In the genomic region with DNA sequence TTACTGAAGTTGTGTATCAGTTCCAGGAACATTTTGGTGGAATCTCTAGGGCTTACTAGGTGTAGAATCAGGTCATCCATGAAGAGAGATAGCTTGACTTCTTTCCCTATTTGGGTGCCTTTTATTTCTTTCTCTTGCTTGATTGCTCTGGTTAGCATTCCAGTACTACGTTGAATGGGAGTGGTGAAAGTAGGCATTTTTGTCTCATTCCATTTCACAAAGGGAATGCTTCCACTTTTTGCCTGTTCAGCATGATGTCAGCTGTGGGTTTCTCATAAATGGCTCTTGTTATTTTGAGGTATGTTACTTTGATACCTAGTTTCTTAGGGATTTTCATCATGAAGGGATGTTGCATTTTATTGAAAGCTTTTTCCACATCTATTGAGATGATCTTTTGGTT, we compare ENCODE assay signal across 21 cellular contexts.
"Had no signal": no experiment of that assay in that cellular context is flagged by ENCODE, and none has a peak within 500 bp of the region (broad histone marks: within the 10 kb centered on the region; RNA-seq: fewer than 3 reads in every experiment).

No MANE protein-coding gene starts in this region.

- H3K4me1 ChIP-seq: colonic mucosa, parathyroid adenoma, suprapubic skin, upper lobe of left lung had no signal

- DNase-seq: activated B cell treated with CpG ODN at 0.5 μM for 24 hours; activated CD4-positive, alpha-beta memory T cell treated with anti-CD3 and anti-CD28 coated beads, Interleukin-2, amount 10 ng/mL, durations not matched to agents 7 days and 5 days; activated CD4-positive, alpha-beta T cell treated with anti-CD3 and anti-CD28 coated beads for 48 hours; activated CD8-positive, alpha-beta memory T cell treated with anti-CD3 and anti-CD28 coated beads, Interleukin-2, amount 10 ng/mL, durations not matched to agents 7 days and 5 days; activated naive CD4-positive, alpha-beta T cell treated with Interleukin-2 at 50 U/mL for 16 hours; activated naive CD8-positive, alpha-beta T cell treated with anti-CD3 and anti-CD28 coated beads, Interleukin-2, amount 10 ng/mL, durations not matched to agents 7 days and 5 days; amygdala; brain microvascular endothelial cell; central memory CD4-positive, alpha-beta T cell; colonic mucosa; erythroblast; heart right ventricle; sigmoid colon; SK-N-SH; upper lobe of left lung had no signal

- H3K4me2 ChIP-seq: SK-N-SH had no signal

- H3K4me3 ChIP-seq: colonic mucosa, gastroesophageal sphincter, heart right ventricle, lung, sigmoid colon, suprapubic skin, upper lobe of left lung had no signal

- H3K9me3 ChIP-seq: colonic mucosa, gastroesophageal sphincter, sigmoid colon, SK-N-SH, suprapubic skin, upper lobe of left lung had no signal

- H3K79me2 ChIP-seq: parathyroid adenoma had no signal

- H2AFZ ChIP-seq: parathyroid adenoma had no signal

- ATAC-seq: activated CD8-positive, alpha-beta memory T cell treated with anti-CD3 and anti-CD28 coated beads, Interleukin-2, amount 10 ng/mL, durations not matched to agents 7 days and 5 days; activated T-helper 17 cell treated with anti-CD3 and anti-CD28 coated beads, Interleukin-2, amount 50 U/mL, for 72 hours; gastroesophageal sphincter; heart right ventricle; natural killer cell treated with Interleukin-12 subunit alpha and Interleukin-12 subunit beta and Interleukin-15 and Interleukin-18, amount 100 ng/mL, for 72 hours had no signal

- H3K9ac ChIP-seq: parathyroid adenoma, SK-N-SH had no signal

- H3K27ac ChIP-seq: brain microvascular endothelial cell, colonic mucosa, gastroesophageal sphincter, heart right ventricle, parathyroid adenoma, sigmoid colon, suprapubic skin, upper lobe of left lung had no signal

- H3K27me3 ChIP-seq: brain microvascular endothelial cell, colonic mucosa, gastroesophageal sphincter, heart right ventricle, sigmoid colon, suprapubic skin, upper lobe of left lung had no signal

- H3K36me3 ChIP-seq: brain microvascular endothelial cell, colonic mucosa, gastroesophageal sphincter, heart right ventricle, sigmoid colon, suprapubic skin, upper lobe of left lung had no signal
